8 cellular contexts compared by ENCODE assay signal in the genomic region with DNA sequence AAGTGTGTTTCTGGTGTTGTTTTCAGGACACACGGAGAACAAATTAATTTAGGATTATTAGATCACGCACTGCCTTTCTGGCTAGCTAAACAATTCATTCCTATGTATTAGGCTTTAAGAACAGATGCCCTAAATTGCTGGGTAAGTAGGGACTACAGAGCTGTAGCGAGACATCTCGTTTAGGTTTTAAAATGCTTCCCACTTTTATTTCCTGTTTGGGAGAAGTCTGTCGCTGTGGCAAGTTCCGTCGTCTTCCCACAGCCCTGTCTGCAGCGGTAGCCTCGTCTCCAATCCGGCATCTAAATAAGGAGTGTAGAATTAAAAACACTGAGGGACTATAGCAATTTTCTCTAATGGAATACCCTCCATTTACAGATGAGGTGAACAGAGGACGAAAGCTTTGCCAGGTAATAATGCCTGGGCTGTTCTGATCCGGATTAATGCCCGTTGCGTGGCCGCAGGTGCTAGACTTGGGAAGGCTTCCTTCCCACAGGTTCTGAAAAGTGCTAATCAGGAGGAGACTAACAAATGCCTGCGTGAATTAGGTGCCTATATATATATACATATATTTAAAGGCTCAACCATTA. TPM values are rescaled to one million over a fixed set of nuclear protein-coding genes. Genes with fewer than 3 reads are reported as not detected.
DNase-seq lines count a peak whose midpoint lies in the region; ATAC-seq and TF ChIP-seq lines count a peak whose summit lies in the region.

No MANE protein-coding gene starts in this region.

- intact Hi-C loops in MCF 10A (cut with micrococcal nuclease): no loop called here

- H4K20me1 ChIP-seq in KMS-11 (ENCODE audit: insufficient read depth): no peaks in the 10 kb centered on the region

- POLR2A ChIA-PET in MCF 10A (lab: Yijun Ruan, JAX): interaction anchor here (1.5 kb wide), 2 partner anchors 44 to 87 kb away, joined by 3 read pairs; no protein-coding TSS in a partner anchor

- H3K4me3 Mint-ChIP-seq in MCF 10A (ENCODE audit: unreplicated experiment): peak overlapping the region; percentile 84
- H3K4me3 Mint-ChIP-seq in natural killer cell treated with Interleukin-12 subunit alpha and Interleukin-12 subunit beta and Interleukin-15 and Interleukin-18, amount 100 ng/mL, for 72 hours: peak overlapping the region; percentile 82

- H3K4me3 ChIP-seq in KMS-11 (IDR thresholded peaks at IDR 0.05; ENCODE audit: insufficient read depth, low read depth, low read length): no peak overlapping the region

- CTCF ChIA-PET in MCF 10A (lab: Yijun Ruan, JAX): interaction anchor here (0.6 kb wide), 2 partner anchors 74 to 89 kb away, joined by 3 to 5 read pairs; no protein-coding TSS in a partner anchor

- BruUV-seq in MCF 10A (replicated peaks; lab: Mats Ljungman, UMichigan): no TSS peak

- no peaks in the 10 kb centered on the region for H3K27me3 Mint-ChIP-seq in MCF 10A (ENCODE audit: insufficient read depth, unreplicated experiment)
- peaks cover 36 to 44% of the 10 kb centered on the region in 2 donors for H3K27me3 Mint-ChIP-seq in natural killer cell treated with Interleukin-12 subunit alpha and Interleukin-12 subunit beta and Interleukin-15 and Interleukin-18, amount 100 ng/mL, for 72 hours

- H3K27ac ChIP-seq in C4-2B (peak overlapping the region; percentile 84), KMS-11 (peak overlapping the region; percentile 64)

- H3K36me3 Mint-ChIP-seq in MCF 10A (ENCODE audit: insufficient read depth, unreplicated experiment): no peaks in the 10 kb centered on the region
- H3K36me3 Mint-ChIP-seq in natural killer cell treated with Interleukin-12 subunit alpha and Interleukin-12 subunit beta and Interleukin-15 and Interleukin-18, amount 100 ng/mL, for 72 hours: peaks cover 7% of the 10 kb centered on the region

- H3K4me1 ChIP-seq in KMS-11 (ENCODE audit: low read depth, poor library complexity, severe bottlenecking): peaks cover 19% of the 10 kb centered on the region

- no peaks in the 10 kb centered on the region for H3K9me3 Mint-ChIP-seq in MCF 10A (ENCODE audit: unreplicated experiment)
- H3K9me3 Mint-ChIP-seq in natural killer cell treated with Interleukin-12 subunit alpha and Interleukin-12 subunit beta and Interleukin-15 and Interleukin-18, amount 100 ng/mL, for 72 hours: no peaks in the 10 kb centered on the region

- no peak for ATAC-seq in natural killer cell treated with Interleukin-12 subunit alpha and Interleukin-12 subunit beta and Interleukin-15 and Interleukin-18, amount 100 ng/mL, for 72 hours
- ATAC-seq in GM19328 (IDR thresholded peaks at IDR 0.05; ENCODE audit: unreplicated experiment) (no peak), GM21723 (IDR thresholded peaks at IDR 0.05; ENCODE audit: unreplicated experiment) (no peak)

- TF ChIP-seq CTCF in C4-2B (conservative IDR thresholded peaks at IDR 0.05) (no peak), KMS-11 (conservative IDR thresholded peaks at IDR 0.05; ENCODE audit: low read depth, low read length) (no peak), MCF 10A (IDR thresholded peaks at IDR 0.05; ENCODE audit: unreplicated experiment) (no peak)

- H3K4me1 Mint-ChIP-seq in MCF 10A (ENCODE audit: insufficient read depth, unreplicated experiment): peaks cover 6% of the 10 kb centered on the region
- H3K4me1 Mint-ChIP-seq in natural killer cell treated with Interleukin-12 subunit alpha and Interleukin-12 subunit beta and Interleukin-15 and Interleukin-18, amount 100 ng/mL, for 72 hours (ENCODE audit: low read depth in 2 of 2): peaks cover 10 to 11% of the 10 kb centered on the region in 2 donors

- H3K9ac ChIP-seq in KMS-11: peak overlapping the region; percentile 82

- no peaks in the 10 kb centered on the region for H3K36me3 ChIP-seq in KMS-11 (ENCODE audit: insufficient read depth)

- no peaks in the 10 kb centered on the region for H3K27me3 ChIP-seq in KMS-11 (ENCODE audit: insufficient read depth, low read depth)

- no peak overlapping the region for H3K27ac Mint-ChIP-seq in MCF 10A (ENCODE audit: low read depth, unreplicated experiment)
- no peak overlapping the region for H3K27ac Mint-ChIP-seq in natural killer cell treated with Interleukin-12 subunit alpha and Interleukin-12 subunit beta and Interleukin-15 and Interleukin-18, amount 100 ng/mL, for 72 hours

- peak overlapping the region; percentile 71 for H3K4me2 ChIP-seq in KMS-11

- peak overlapping the region; percentile 96 for H2AFZ ChIP-seq in KMS-11 (ENCODE audit: low read depth)

- DNase-seq in MCF 10A (ENCODE audit: unreplicated experiment): no peak
- no peak for DNase-seq in natural killer cell treated with Interleukin-12 subunit alpha and Interleukin-12 subunit beta and Interleukin-15 and Interleukin-18, amount 100 ng/mL, for 72 hours (ENCODE audit: low spot score)
- DNase-seq in AG20443 (ENCODE audit: low spot score): no peak
- DNase-seq in NCI-H1105 (lab: John Stamatoyannopoulos, UW): no peak

- H3K79me2 ChIP-seq in KMS-11 (ENCODE audit: insufficient read depth, low read depth): peaks cover 9% of the 10 kb centered on the region; the same call in 1 of the 2 replicates

RNA-seq across cellular contexts. Expression of a gene that starts 1.3 kb away (rescaled TPM):
- total RNA-seq in MCF 10A (2022): 4.9 and 7.1 TPM in 2 replicates
- under 1 TPM; 0.08 to 0.33 TPM for total RNA-seq in natural killer cell treated with Interleukin-12 subunit alpha and Interleukin-12 subunit beta and Interleukin-15 and Interleukin-18, amount 100 ng/mL, for 72 hours
